Comparison of ENCODE assay signal across 18 cellular contexts in genomic region chr16:58485184-58485887, GRCh38.
"Had no signal": no experiment of that assay in that cellular context is flagged by ENCODE, and none has a peak within 500 bp of the region (broad histone marks: within the 10 kb centered on the region; RNA-seq: fewer than 3 reads in every experiment).

No MANE protein-coding gene starts in this region.

- DNase-seq: activated CD4-positive, alpha-beta T cell treated with anti-CD3 and anti-CD28 coated beads for 1 hour; activated gamma-delta T cell treated with Interleukin-2 at 50 U/mL for 16 hours; activated T-cell treated with anti-CD3 and anti-CD28 coated beads, Interleukin-2, amount 50 U/mL, for 1 hour; body of pancreas; central memory CD4-positive, alpha-beta T cell; effector memory CD4-positive, alpha-beta T cell; left colon; naive thymus-derived CD8-positive, alpha-beta T cell; sigmoid colon; stimulated activated CD4-positive, alpha-beta T cell treated with anti-CD3 and anti-CD28 coated beads, Interleukin-4, amount 100 ng/mL, for 24 hours; stimulated activated naive CD4-positive, alpha-beta T cell treated with Interleukin-2 at 50 U/mL for 16 hours; T-cell; upper lobe of left lung; WERI-Rb-1 had no signal

- H3K36me3 ChIP-seq: neutrophil, sigmoid colon, upper lobe of left lung, WERI-Rb-1 had no signal

- H3K4me1 ChIP-seq: parathyroid adenoma had no signal

- H3K27ac ChIP-seq: body of pancreas, neutrophil, parathyroid adenoma, sigmoid colon, upper lobe of left lung, WERI-Rb-1 had no signal

- H3K27me3 ChIP-seq: body of pancreas, upper lobe of left lung had no signal

- H3K4me3 ChIP-seq: body of pancreas, lung, sigmoid colon, upper lobe of left lung had no signal

- H3K9me3 ChIP-seq: body of pancreas, neutrophil, sigmoid colon, upper lobe of left lung had no signal

- ATAC-seq: body of pancreas; esophagus mucosa; left colon; naive thymus-derived CD8-positive, alpha-beta T cell; T-cell had no signal
